Comparison of ENCODE assay signal across 18 cellular contexts in the genomic region with DNA sequence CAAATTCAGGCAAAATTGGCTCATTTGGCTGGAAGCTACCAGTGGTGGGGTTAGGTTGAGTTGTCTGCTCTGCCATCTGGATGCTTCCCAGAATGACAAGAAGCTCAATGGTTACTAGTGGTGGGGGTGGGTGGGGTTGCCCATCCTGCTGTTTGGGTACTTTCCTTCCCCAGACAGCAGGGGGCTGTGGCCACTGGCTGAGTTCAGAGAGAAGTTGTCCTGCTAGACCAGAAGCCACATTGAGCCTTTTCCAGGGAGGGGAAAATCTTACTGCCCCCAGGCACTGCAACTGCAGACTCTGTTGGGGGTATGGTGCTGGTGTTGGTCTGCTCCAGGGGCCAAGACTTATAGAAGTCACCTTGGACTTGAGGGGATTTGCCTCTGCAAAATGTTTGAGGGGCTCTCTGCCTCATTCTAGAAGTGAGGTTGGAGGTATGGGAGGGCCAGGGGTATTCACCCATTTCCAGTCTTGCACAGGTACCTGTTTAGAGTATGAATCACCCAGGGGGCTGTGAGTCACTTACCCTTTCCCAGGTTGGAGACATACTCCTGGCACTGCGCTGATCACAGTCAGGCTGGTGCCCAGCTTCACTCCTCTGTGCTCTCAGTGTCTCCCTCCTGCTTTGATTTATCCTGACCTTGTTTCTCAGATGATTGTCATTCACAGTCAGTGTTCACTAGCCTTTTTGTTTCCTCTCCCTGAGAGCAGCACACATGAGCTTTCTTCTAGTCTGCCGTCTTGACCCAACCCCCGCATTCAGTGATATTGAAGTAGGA.
DNase-seq lines count a peak whose midpoint lies in the region; ATAC-seq and TF ChIP-seq lines count a peak whose summit lies in the region.
"Had no signal": no experiment of that assay in that cellular context is flagged by ENCODE, and none has a peak within 500 bp of the region (broad histone marks: within the 10 kb centered on the region; RNA-seq: fewer than 3 reads in every experiment).

No MANE protein-coding gene starts in this region.

- peaks cover 6% of the 10 kb centered on the region for H3K9me3 Mint-ChIP-seq in WTC11
- no peaks in the 10 kb centered on the region for H3K9me3 Mint-ChIP-seq in activated CD4-positive, alpha-beta T cell treated with anti-CD3 and anti-CD28 coated beads, Interleukin-2, amount 10 ng/mL, durations not matched to agents 7 days and 5 days
- peaks cover 4% of the 10 kb centered on the region for H3K9me3 Mint-ChIP-seq in T-helper 2 cell treated with Interferon-gamma antibody and Interleukin-4, amounts not matched to agents 5 μg/mL and 100 μg/mL, for 36 hours
- H3K9me3 Mint-ChIP-seq in activated naive CD8-positive, alpha-beta T cell treated with anti-CD3 and anti-CD28 coated beads, Interleukin-2, amount 50 U/mL, for 24 hours, result no peaks in the 10 kb centered on the region

- peak; percentile 70 for ATAC-seq in WTC11
- no peak for ATAC-seq in activated naive CD8-positive, alpha-beta T cell treated with anti-CD3 and anti-CD28 coated beads, Interleukin-2, amount 50 U/mL, for 24 hours
- ATAC-seq: activated CD8-positive, alpha-beta memory T cell treated with anti-CD3 and anti-CD28 coated beads, Interleukin-2, amount 10 ng/mL, durations not matched to agents 7 days and 5 days; activated T-helper 17 cell treated with anti-CD3 and anti-CD28 coated beads, Interleukin-2, amount 50 U/mL, for 72 hours; natural killer cell treated with Interleukin-12 subunit alpha and Interleukin-12 subunit beta and Interleukin-15 and Interleukin-18, amount 100 ng/mL, for 72 hours; Panc1 had no signal

- DNase-seq in DMS 273 (lab: John Stamatoyannopoulos, UW; ENCODE audit: unreplicated experiment), result peak; percentile 8
- no peak for DNase-seq in DMS 273 treated with DMSO at 0.1 percent for 48 hours (lab: John Stamatoyannopoulos, UW)
- no peak for DNase-seq in WTC11 (ENCODE audit: low spot score)
- peak; percentile 7 for DNase-seq in iPS DF 19.7 (ENCODE audit: low read depth, low spot score)
- DNase-seq in retina, result peak; percentile 4
- DNase-seq in activated CD4-positive, alpha-beta T cell treated with anti-CD3 and anti-CD28 coated beads, Interleukin-2, amount 10 ng/mL, durations not matched to agents 7 days and 5 days, result no peak
- no peak for DNase-seq in T-helper 2 cell treated with Interferon-gamma antibody and Interleukin-4, amounts not matched to agents 5 μg/mL and 100 μg/mL, for 36 hours (ENCODE audit: low spot score)
- DNase-seq in activated naive CD8-positive, alpha-beta T cell treated with anti-CD3 and anti-CD28 coated beads, Interleukin-2, amount 50 U/mL, for 24 hours, result no peak
- DNase-seq: activated CD4-positive, CD25-positive, alpha-beta regulatory T cell treated with anti-CD3 and anti-CD28 coated beads, Interleukin-2, amount 50 U/mL, for 72 hours; activated CD8-positive, alpha-beta memory T cell treated with anti-CD3 and anti-CD28 coated beads, Interleukin-2, amount 10 ng/mL, durations not matched to agents 7 days and 5 days; central memory CD4-positive, alpha-beta T cell; Karpas-422; mesenchymal stem cell; spleen; stimulated activated CD8-positive, alpha-beta memory T cell treated with anti-CD3 and anti-CD28 coated beads, Interleukin-4, amount 100 ng/mL, for 48 hours had no signal

- TF ChIP-seq CTCF in WTC11 (IDR thresholded peaks at IDR 0.05), result no peak

- CTCF ChIA-PET in WTC11 (lab: Charles Lee), result interaction anchor here (0.6 kb wide), 1 partner anchor 1228 kb away, joined by 3 read pairs; no protein-coding TSS in a partner anchor
- CTCF ChIA-PET in activated CD4-positive, alpha-beta T cell treated with anti-CD3 and anti-CD28 coated beads, Interleukin-2, amount 10 ng/mL, durations not matched to agents 7 days and 5 days (lab: Charles Lee), result no interaction called here

- no peaks in the 10 kb centered on the region for H3K36me3 Mint-ChIP-seq in WTC11
- H3K36me3 Mint-ChIP-seq in activated CD4-positive, alpha-beta T cell treated with anti-CD3 and anti-CD28 coated beads, Interleukin-2, amount 10 ng/mL, durations not matched to agents 7 days and 5 days (ENCODE audit: low read depth), result no peaks in the 10 kb centered on the region
- H3K36me3 Mint-ChIP-seq in T-helper 2 cell treated with Interferon-gamma antibody and Interleukin-4, amounts not matched to agents 5 μg/mL and 100 μg/mL, for 36 hours (ENCODE audit: low read depth), result no peaks in the 10 kb centered on the region
- H3K36me3 Mint-ChIP-seq in activated naive CD8-positive, alpha-beta T cell treated with anti-CD3 and anti-CD28 coated beads, Interleukin-2, amount 50 U/mL, for 24 hours (ENCODE audit: low read depth), result no peaks in the 10 kb centered on the region
- H3K36me3 Mint-ChIP-seq: activated CD8-positive, alpha-beta memory T cell treated with anti-CD3 and anti-CD28 coated beads, Interleukin-2, amount 10 ng/mL, durations not matched to agents 7 days and 5 days; natural killer cell treated with Interleukin-12 subunit alpha and Interleukin-12 subunit beta and Interleukin-15 and Interleukin-18, amount 100 ng/mL, for 72 hours had no signal

- H3K4me3 Mint-ChIP-seq in WTC11, result no peak overlapping the region
- H3K4me3 Mint-ChIP-seq in activated CD4-positive, alpha-beta T cell treated with anti-CD3 and anti-CD28 coated beads, Interleukin-2, amount 10 ng/mL, durations not matched to agents 7 days and 5 days, result no peak overlapping the region
- no peak overlapping the region for H3K4me3 Mint-ChIP-seq in T-helper 2 cell treated with Interferon-gamma antibody and Interleukin-4, amounts not matched to agents 5 μg/mL and 100 μg/mL, for 36 hours
- no peak overlapping the region for H3K4me3 Mint-ChIP-seq in activated naive CD8-positive, alpha-beta T cell treated with anti-CD3 and anti-CD28 coated beads, Interleukin-2, amount 50 U/mL, for 24 hours
- H3K4me3 Mint-ChIP-seq: activated CD8-positive, alpha-beta memory T cell treated with anti-CD3 and anti-CD28 coated beads, Interleukin-2, amount 10 ng/mL, durations not matched to agents 7 days and 5 days; activated T-helper 17 cell treated with anti-CD3 and anti-CD28 coated beads, Interleukin-2, amount 50 U/mL, for 72 hours; natural killer cell treated with Interleukin-12 subunit alpha and Interleukin-12 subunit beta and Interleukin-15 and Interleukin-18, amount 100 ng/mL, for 72 hours had no signal

- H3K4me1 Mint-ChIP-seq in WTC11, result peaks cover 13% of the 10 kb centered on the region
- H3K4me1 Mint-ChIP-seq in activated CD4-positive, alpha-beta T cell treated with anti-CD3 and anti-CD28 coated beads, Interleukin-2, amount 10 ng/mL, durations not matched to agents 7 days and 5 days, result peaks cover 15% of the 10 kb centered on the region
- H3K4me1 Mint-ChIP-seq in T-helper 2 cell treated with Interferon-gamma antibody and Interleukin-4, amounts not matched to agents 5 μg/mL and 100 μg/mL, for 36 hours (ENCODE audit: low read depth), result no peaks in the 10 kb centered on the region
- no peaks in the 10 kb centered on the region for H3K4me1 Mint-ChIP-seq in activated naive CD8-positive, alpha-beta T cell treated with anti-CD3 and anti-CD28 coated beads, Interleukin-2, amount 50 U/mL, for 24 hours
- H3K4me1 Mint-ChIP-seq: activated CD8-positive, alpha-beta memory T cell treated with anti-CD3 and anti-CD28 coated beads, Interleukin-2, amount 10 ng/mL, durations not matched to agents 7 days and 5 days; activated T-helper 17 cell treated with anti-CD3 and anti-CD28 coated beads, Interleukin-2, amount 50 U/mL, for 72 hours had no signal

- POLR2A ChIA-PET in WTC11 (lab: Charles Lee), result interaction anchor here (0.6 kb wide), 1 partner anchor 1131 kb away, joined by 5 read pairs; no protein-coding TSS in a partner anchor
- POLR2A ChIA-PET in activated CD4-positive, alpha-beta T cell treated with anti-CD3 and anti-CD28 coated beads, Interleukin-2, amount 10 ng/mL, durations not matched to agents 7 days and 5 days (lab: Charles Lee), result no interaction called here

- no peak overlapping the region for H3K27ac Mint-ChIP-seq in WTC11
- no peak overlapping the region for H3K27ac Mint-ChIP-seq in activated CD4-positive, alpha-beta T cell treated with anti-CD3 and anti-CD28 coated beads, Interleukin-2, amount 10 ng/mL, durations not matched to agents 7 days and 5 days
- no peak overlapping the region for H3K27ac Mint-ChIP-seq in T-helper 2 cell treated with Interferon-gamma antibody and Interleukin-4, amounts not matched to agents 5 μg/mL and 100 μg/mL, for 36 hours
- H3K27ac Mint-ChIP-seq in activated naive CD8-positive, alpha-beta T cell treated with anti-CD3 and anti-CD28 coated beads, Interleukin-2, amount 50 U/mL, for 24 hours, result no peak overlapping the region
- H3K27ac Mint-ChIP-seq: activated CD8-positive, alpha-beta memory T cell treated with anti-CD3 and anti-CD28 coated beads, Interleukin-2, amount 10 ng/mL, durations not matched to agents 7 days and 5 days; activated T-helper 17 cell treated with anti-CD3 and anti-CD28 coated beads, Interleukin-2, amount 50 U/mL, for 72 hours; natural killer cell treated with Interleukin-12 subunit alpha and Interleukin-12 subunit beta and Interleukin-15 and Interleukin-18, amount 100 ng/mL, for 72 hours had no signal

- H3K27me3 Mint-ChIP-seq in WTC11 (ENCODE audit: low read depth), result no peaks in the 10 kb centered on the region
- H3K27me3 Mint-ChIP-seq in activated CD4-positive, alpha-beta T cell treated with anti-CD3 and anti-CD28 coated beads, Interleukin-2, amount 10 ng/mL, durations not matched to agents 7 days and 5 days, result peaks cover 3% of the 10 kb centered on the region
- no peaks in the 10 kb centered on the region for H3K27me3 Mint-ChIP-seq in T-helper 2 cell treated with Interferon-gamma antibody and Interleukin-4, amounts not matched to agents 5 μg/mL and 100 μg/mL, for 36 hours (ENCODE audit: low read depth)
- no peaks in the 10 kb centered on the region for H3K27me3 Mint-ChIP-seq in activated naive CD8-positive, alpha-beta T cell treated with anti-CD3 and anti-CD28 coated beads, Interleukin-2, amount 50 U/mL, for 24 hours
- H3K27me3 Mint-ChIP-seq: activated CD8-positive, alpha-beta memory T cell treated with anti-CD3 and anti-CD28 coated beads, Interleukin-2, amount 10 ng/mL, durations not matched to agents 7 days and 5 days; activated T-helper 17 cell treated with anti-CD3 and anti-CD28 coated beads, Interleukin-2, amount 50 U/mL, for 72 hours; natural killer cell treated with Interleukin-12 subunit alpha and Interleukin-12 subunit beta and Interleukin-15 and Interleukin-18, amount 100 ng/mL, for 72 hours had no signal

Comparison
In these comparisons a context has a peak if more than half of its experiments do, and no peak if none do; other contexts are left out.
1. DNase-seq: peak in DMS 273 (single experiment), iPS DF 19.7 (single experiment) and retina (single experiment); none in DMS 273 treated with DMSO at 0.1 percent for 48 hours (single experiment), WTC11 (single experiment), activated CD4-positive, alpha-beta T cell treated with anti-CD3 and anti-CD28 coated beads, Interleukin-2, amount 10 ng/mL, durations not matched to agents 7 days and 5 days (single experiment), T-helper 2 cell treated with Interferon-gamma antibody and Interleukin-4, amounts not matched to agents 5 μg/mL and 100 μg/mL, for 36 hours (single experiment) and activated naive CD8-positive, alpha-beta T cell treated with anti-CD3 and anti-CD28 coated beads, Interleukin-2, amount 50 U/mL, for 24 hours (single experiment).